In the genomic region with DNA sequence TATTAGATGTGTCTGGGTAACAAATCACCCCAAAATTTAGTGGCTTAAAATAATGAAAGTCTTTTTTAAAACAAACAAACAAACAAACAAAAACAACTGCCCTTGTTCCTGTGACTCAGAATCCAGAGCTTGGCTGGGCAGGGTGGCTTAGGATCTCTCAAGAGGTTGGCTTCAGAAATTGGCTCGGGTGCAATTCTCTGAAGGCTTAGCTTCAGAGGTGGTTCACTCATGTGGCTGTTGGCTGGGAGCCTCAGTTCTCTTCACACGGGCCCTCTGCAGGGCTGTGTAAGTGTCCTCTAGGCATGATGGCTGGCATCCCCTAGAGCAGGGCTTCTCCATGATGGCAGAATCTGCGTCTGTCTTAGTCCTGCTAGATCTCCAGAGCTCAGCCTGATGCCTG, we compare ENCODE assay signal across 23 cellular contexts.
"Had no signal": no experiment of that assay in that cellular context is flagged by ENCODE, and none has a peak within 500 bp of the region (broad histone marks: within the 10 kb centered on the region; RNA-seq: fewer than 3 reads in every experiment).

No MANE protein-coding gene starts in this region.

- H3K4me1 ChIP-seq: left ventricle myocardium inferior, pancreas, prostate gland, upper lobe of left lung, vagina had no signal

- H3K4me3 ChIP-seq: left ventricle myocardium inferior, lung, mucosa of descending colon, pancreas, prostate gland, skin epidermis, spleen, tibial nerve, upper lobe of left lung, vagina had no signal

- H3K27me3 Mint-ChIP-seq: stimulated activated memory B cell treated with anti-CD40 and anti-IgM and Interleukin-4, amounts not matched to agents 10 μg/mL and 1 μg/mL and 100 μg/mL, for 72 hours; stimulated activated naive CD8-positive, alpha-beta T cell treated with anti-CD3 and anti-CD28 coated beads, Interleukin-15, amount 100 ng/mL, for 72 hours had no signal

- DNase-seq: immature natural killer cell; kidney; left ventricle myocardium inferior; midbrain; mucosa of descending colon; naive thymus-derived CD4-positive, alpha-beta T cell; pancreas; retina; right cardiac atrium; spleen; stimulated activated CD4-positive, alpha-beta T cell treated with anti-CD3 and anti-CD28 coated beads, Interleukin-4, amount 100 ng/mL, for 24 hours; stimulated activated naive CD4-positive, alpha-beta T cell treated with Interleukin-2 at 50 U/mL for 16 hours; stimulated activated naive CD8-positive, alpha-beta T cell treated with anti-CD3 and anti-CD28 coated beads, Interleukin-15, amount 100 ng/mL, for 72 hours; substantia nigra; upper lobe of left lung had no signal

- H3K9me3 Mint-ChIP-seq: immature natural killer cell; natural killer cell treated with Interleukin-12 subunit alpha and Interleukin-12 subunit beta and Interleukin-15 and Interleukin-18, amount 100 ng/mL, for 72 hours; stimulated activated memory B cell treated with anti-CD40 and anti-IgM and Interleukin-4, amounts not matched to agents 10 μg/mL and 1 μg/mL and 100 μg/mL, for 72 hours; stimulated activated naive CD8-positive, alpha-beta T cell treated with anti-CD3 and anti-CD28 coated beads, Interleukin-15, amount 100 ng/mL, for 72 hours had no signal

- H3K36me3 Mint-ChIP-seq: immature natural killer cell; natural killer cell treated with Interleukin-12 subunit alpha and Interleukin-12 subunit beta and Interleukin-15 and Interleukin-18, amount 100 ng/mL, for 72 hours; stimulated activated memory B cell treated with anti-CD40 and anti-IgM and Interleukin-4, amounts not matched to agents 10 μg/mL and 1 μg/mL and 100 μg/mL, for 72 hours had no signal

- H3K9me3 ChIP-seq: mucosa of descending colon, pancreas, prostate gland, vagina had no signal

- H3K27ac ChIP-seq: left ventricle myocardium inferior, pancreas, prostate gland, skin epidermis, spleen, tibial nerve, upper lobe of left lung, vagina had no signal

- H3K27me3 ChIP-seq: spleen, tibial nerve, upper lobe of left lung, vagina had no signal

- ATAC-seq: mucosa of descending colon; naive thymus-derived CD4-positive, alpha-beta T cell; natural killer cell treated with Interleukin-12 subunit alpha and Interleukin-12 subunit beta and Interleukin-15 and Interleukin-18, amount 100 ng/mL, for 72 hours; pancreas; right cardiac atrium; sciatic nerve; stimulated activated memory B cell treated with anti-CD40 and anti-IgM and Interleukin-4, amounts not matched to agents 10 μg/mL and 1 μg/mL and 100 μg/mL, for 72 hours; stimulated activated naive CD8-positive, alpha-beta T cell treated with anti-CD3 and anti-CD28 coated beads, Interleukin-15, amount 100 ng/mL, for 72 hours had no signal

- H3K27ac Mint-ChIP-seq: stimulated activated memory B cell treated with anti-CD40 and anti-IgM and Interleukin-4, amounts not matched to agents 10 μg/mL and 1 μg/mL and 100 μg/mL, for 72 hours had no signal

- H3K4me3 Mint-ChIP-seq: naive thymus-derived CD4-positive, alpha-beta T cell; stimulated activated memory B cell treated with anti-CD40 and anti-IgM and Interleukin-4, amounts not matched to agents 10 μg/mL and 1 μg/mL and 100 μg/mL, for 72 hours had no signal

- H3K36me3 ChIP-seq: left ventricle myocardium inferior, pancreas, prostate gland, spleen, tibial nerve, upper lobe of left lung, vagina had no signal
